ENCODE assay signal across 11 cellular contexts in genomic region chr18:44716697-44717163, GRCh38. TPM values are rescaled to one million over a fixed set of nuclear protein-coding genes. Genes with fewer than 3 reads are reported as not detected.
DNase-seq lines count a peak whose midpoint lies in the region; ATAC-seq, FAIRE-seq and TF ChIP-seq lines count a peak whose summit lies in the region.
"Had no signal": no experiment of that assay in that cellular context is flagged by ENCODE, and none has a peak within 500 bp of the region (broad histone marks: within the 10 kb centered on the region; RNA-seq: fewer than 3 reads in every experiment).

No MANE protein-coding gene starts in this region.

- H3K27ac ChIP-seq in GM23248 (no peak overlapping the region), neural progenitor cell (no peak overlapping the region), upper lobe of left lung (peak overlapping the region in 1 of 4 donors; percentile 34)

- TF ChIP-seq CTCF in neural progenitor cell (IDR thresholded peaks at IDR 0.05) (no peak), BE2C (IDR thresholded peaks at IDR 0.05; ENCODE audit: low read depth, low read length) (no peak), upper lobe of left lung (IDR thresholded peaks at IDR 0.05) (no peak)

- no peak for TF ChIP-seq POLR2A in upper lobe of left lung (IDR thresholded peaks at IDR 0.05)

- peaks cover 7% of the 10 kb centered on the region for H3K27me3 Mint-ChIP-seq in activated T-helper 17 cell treated with anti-CD3 and anti-CD28 coated beads, Interleukin-2, amount 50 U/mL, for 72 hours
- H3K27me3 Mint-ChIP-seq in neural progenitor cell (ENCODE audit: insufficient read depth, low read depth), result peaks cover 5% of the 10 kb centered on the region

- peak; percentile 54 for FAIRE-seq in GM18507 (lab: Jason Lieb, UNC)

- peak; percentile 94 for ATAC-seq in activated T-helper 17 cell treated with anti-CD3 and anti-CD28 coated beads, Interleukin-2, amount 50 U/mL, for 72 hours (replicated peaks)
- ATAC-seq in upper lobe of left lung (ENCODE audit: low FRiP score in 2 of 2), result no peak
- ATAC-seq: left colon had no signal

- 79 to 83% methylated on average over 5 of the region's 5 CpGs for WGBS in GM23248 (ENCODE audit: low coverage in 1 of 2, low lambda C conversion rate in 2 of 2, missing lambda C conversion rate in 2 of 2), 2 experiments
- WGBS in upper lobe of left lung, 2 donors, result 89 to 92% methylated on average over 5 of the region's 5 CpGs

- H4K20me1 ChIP-seq in GM23248 (ENCODE audit: insufficient read depth) (no peaks in the 10 kb centered on the region), neural progenitor cell (ENCODE audit: low read depth) (no peaks in the 10 kb centered on the region)

- H3K36me3 Mint-ChIP-seq in activated T-helper 17 cell treated with anti-CD3 and anti-CD28 coated beads, Interleukin-2, amount 50 U/mL, for 72 hours (ENCODE audit: low read depth), result no peaks in the 10 kb centered on the region
- peaks cover 32% of the 10 kb centered on the region for H3K36me3 Mint-ChIP-seq in neural progenitor cell

- no peaks in the 10 kb centered on the region for H3K79me2 ChIP-seq in GM23248 (ENCODE audit: insufficient read depth)
- peaks cover 22% of the 10 kb centered on the region for H3K79me2 ChIP-seq in neural progenitor cell (ENCODE audit: low read depth)

- no peaks in the 10 kb centered on the region for H3K9me2 ChIP-seq in GM23248 (ENCODE audit: insufficient read depth)

- H3K4me2 ChIP-seq in GM23248 (ENCODE audit: unreplicated experiment), result peak overlapping the region; percentile 56
- H3K4me2 ChIP-seq in neural progenitor cell, result no peak overlapping the region

- H3F3A ChIP-seq in GM23248 (ENCODE audit: insufficient read depth) (peaks cover 28% of the 10 kb centered on the region), neural progenitor cell (ENCODE audit: low read depth) (peaks cover 12% of the 10 kb centered on the region)

- H2AFZ ChIP-seq in GM23248, result no peak overlapping the region
- no peak overlapping the region for H2AFZ ChIP-seq in neural progenitor cell (replicated peaks)

- H3K4me3 Mint-ChIP-seq in activated T-helper 17 cell treated with anti-CD3 and anti-CD28 coated beads, Interleukin-2, amount 50 U/mL, for 72 hours, result peak overlapping the region; percentile 31
- H3K4me3 Mint-ChIP-seq in neural progenitor cell, result peak overlapping the region; percentile 73

- no peaks in the 10 kb centered on the region for H3K36me3 ChIP-seq in GM23248 (ENCODE audit: low read depth)
- no peaks in the 10 kb centered on the region for H3K36me3 ChIP-seq in neural progenitor cell
- no peaks in the 10 kb centered on the region for H3K36me3 ChIP-seq in BE2C
- peaks cover 0 to 3% (median 0%) of the 10 kb centered on the region in 4 donors for H3K36me3 ChIP-seq in upper lobe of left lung

- TF ChIP-seq EP300 in upper lobe of left lung (IDR thresholded peaks at IDR 0.05), result no peak

- in situ Hi-C loops in GM23248 (cut with MboI), result no loop called here

- H3K4me1 Mint-ChIP-seq in activated T-helper 17 cell treated with anti-CD3 and anti-CD28 coated beads, Interleukin-2, amount 50 U/mL, for 72 hours, result peaks cover 15% of the 10 kb centered on the region
- peaks cover 68% of the 10 kb centered on the region for H3K4me1 Mint-ChIP-seq in neural progenitor cell

- DNase-seq in GM18507 (ENCODE audit: extremely low spot score, insufficient read length, low read depth) (no peak), GM23248 (peak; percentile 28), neural progenitor cell (ENCODE audit: low spot score) (no peak), HuH-7.5 (ENCODE audit: low spot score) (no peak), BE2C (no peak), upper lobe of left lung (no peak), NCI-H526 (lab: John Stamatoyannopoulos, UW) (no peak)
- DNase-seq: Caco-2, left colon, nucleus accumbens had no signal

- H3K27me3 ChIP-seq in GM23248 (replicated peaks; ENCODE audit: insufficient read depth) (no peaks in the 10 kb centered on the region), neural progenitor cell (no peaks in the 10 kb centered on the region), BE2C (no peaks in the 10 kb centered on the region), upper lobe of left lung (no peaks in the 10 kb centered on the region)

- H3K4me1 ChIP-seq in GM23248 (ENCODE audit: insufficient read depth) (peaks cover 23% of the 10 kb centered on the region), neural progenitor cell (peaks cover 40% of the 10 kb centered on the region), BE2C (no peaks in the 10 kb centered on the region), upper lobe of left lung (peaks cover 0 to 4% (median 1%) of the 10 kb centered on the region in 4 donors)
- H3K4me1 ChIP-seq: Caco-2 had no signal

- H3K9ac ChIP-seq in GM23248, result no peak overlapping the region
- no peak overlapping the region for H3K9ac ChIP-seq in neural progenitor cell

- no peaks in the 10 kb centered on the region for H3K9me3 ChIP-seq in GM23248 (ENCODE audit: low read depth)
- H3K9me3 ChIP-seq in neural progenitor cell (ENCODE audit: low read depth), result no peaks in the 10 kb centered on the region
- H3K9me3 ChIP-seq in BE2C, result no peaks in the 10 kb centered on the region
- no peaks in the 10 kb centered on the region for H3K9me3 ChIP-seq in upper lobe of left lung
- H3K9me3 ChIP-seq: Caco-2 had no signal

- H3K9me3 Mint-ChIP-seq in activated T-helper 17 cell treated with anti-CD3 and anti-CD28 coated beads, Interleukin-2, amount 50 U/mL, for 72 hours, result no peaks in the 10 kb centered on the region
- H3K9me3 Mint-ChIP-seq in neural progenitor cell, result peaks cover 2% of the 10 kb centered on the region

- no peak overlapping the region for H3K4me3 ChIP-seq in GM23248
- H3K4me3 ChIP-seq in neural progenitor cell, result no peak overlapping the region
- no peak overlapping the region for H3K4me3 ChIP-seq in BE2C (ENCODE audit: low read depth, low read length)
- no peak overlapping the region for H3K4me3 ChIP-seq in upper lobe of left lung

- peak overlapping the region; percentile 66 for H3K27ac Mint-ChIP-seq in activated T-helper 17 cell treated with anti-CD3 and anti-CD28 coated beads, Interleukin-2, amount 50 U/mL, for 72 hours
- peak overlapping the region; percentile 55 for H3K27ac Mint-ChIP-seq in neural progenitor cell

RNA-seq across cellular contexts. Expression of gene SETBP1, which starts 36.0 kb away (rescaled TPM):
- 4.1 and 5.2 TPM in 2 replicates for total RNA-seq in GM23248 (2014; rRNA removed; shearing (Covaris generic))
- polyA plus RNA-seq in GM23248 (2016; fragmentation: Nextera tagmentation; extraction: Ambion mirVana), result 0.91 and 1.3 TPM in 2 replicates
- 1 to 10 TPM; 2.2 to 7.6 TPM for total RNA-seq in activated T-helper 17 cell treated with anti-CD3 and anti-CD28 coated beads, Interleukin-2, amount 50 U/mL, for 72 hours
- total RNA-seq in neural progenitor cell (ENCODE audit: low replicate concordance), result 12.0 and 14.4 TPM in 2 replicates
- polyA plus RNA-seq in BE2C (2012; ENCODE audit: insufficient read depth, insufficient read length, low read depth), result 6.5 TPM
- 10 to 100 TPM; 11.7 to 38.8 (median 16.6) TPM for total RNA-seq in upper lobe of left lung
